In the genomic region with DNA sequence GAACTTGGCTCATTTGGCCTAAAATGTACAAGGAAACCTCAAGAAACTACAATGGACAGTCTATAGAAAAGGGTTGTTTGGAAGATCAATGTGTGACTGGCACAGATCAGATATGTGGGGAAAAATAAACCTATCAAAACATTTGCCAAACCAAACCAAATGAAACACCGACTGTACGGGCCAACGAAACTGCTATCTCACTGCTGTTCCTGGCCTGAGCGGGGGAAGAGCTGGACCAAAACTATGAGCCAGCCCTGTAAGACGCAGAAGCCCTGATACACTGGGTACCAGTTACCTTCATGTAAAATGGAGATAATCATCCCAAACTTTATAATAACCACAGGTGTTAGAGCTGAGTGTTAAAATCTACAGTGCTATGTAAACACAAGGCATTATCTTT, we compare ENCODE assay signal across 14 cellular contexts. TPM values are rescaled to one million over a fixed set of nuclear protein-coding genes. Genes with fewer than 3 reads are reported as not detected.
A peak's percentile ranks its signal among the peaks of the same experiment; 100 is the strongest.
DNase-seq lines count a peak whose midpoint lies in the region; ATAC-seq and TF ChIP-seq lines count a peak whose summit lies in the region.
"Had no signal": no experiment of that assay in that cellular context is flagged by ENCODE, and none has a peak within 500 bp of the region (broad histone marks: within the 10 kb centered on the region; RNA-seq: fewer than 3 reads in every experiment).

No MANE protein-coding gene starts in this region.

- H3K4me1 Mint-ChIP-seq in activated T-cell treated with anti-CD3 and anti-CD28 coated beads, Interleukin-2, amount 50 U/mL, for 72 hours (ENCODE audit: low read depth), result peaks cover 69% of the 10 kb centered on the region
- H3K4me1 Mint-ChIP-seq in immature natural killer cell, result peaks cover 98 to 99% of the 10 kb centered on the region in 2 donors

- no peaks in the 10 kb centered on the region for H3K9me3 ChIP-seq in PC-9 (ENCODE audit: insufficient read depth, low read depth)
- H3K9me3 ChIP-seq in skeletal muscle satellite cell (replicated peaks; ENCODE audit: low read length), result no peaks in the 10 kb centered on the region
- H3K9me3 ChIP-seq: SJCRH30, suprapubic skin had no signal

- no peak for TF ChIP-seq CTCF in PC-9 (conservative IDR thresholded peaks at IDR 0.05)

- DNase-seq in activated T-cell treated with anti-CD3 and anti-CD28 coated beads, Interleukin-2, amount 50 U/mL, for 72 hours, result no peak
- DNase-seq in activated T-cell treated with anti-CD3 and anti-CD28 coated beads, Interleukin-2, amount 50 U/mL, for 48 hours, result no peak
- DNase-seq in PC-9 (no peak), immature natural killer cell (no peak), NCI-H774 (lab: John Stamatoyannopoulos, UW) (no peak)
- DNase-seq: activated naive CD4-positive, alpha-beta T cell; caudate nucleus; glutamatergic neuron; NCI-H1048; SJCRH30 had no signal

- no peaks in the 10 kb centered on the region for H3K36me3 Mint-ChIP-seq in activated T-cell treated with anti-CD3 and anti-CD28 coated beads, Interleukin-2, amount 50 U/mL, for 72 hours (ENCODE audit: insufficient read depth in 2 of 2)
- H3K36me3 Mint-ChIP-seq in immature natural killer cell, result peaks cover 0 to 24% (median 4%) of the 10 kb centered on the region in 3 donors

- peaks cover 0 to 2% of the 10 kb centered on the region in 2 donors for H3K9me3 Mint-ChIP-seq in activated T-cell treated with anti-CD3 and anti-CD28 coated beads, Interleukin-2, amount 50 U/mL, for 72 hours
- H3K9me3 Mint-ChIP-seq in immature natural killer cell, result no peaks in the 10 kb centered on the region

- H3K27me3 Mint-ChIP-seq in activated T-cell treated with anti-CD3 and anti-CD28 coated beads, Interleukin-2, amount 50 U/mL, for 72 hours (ENCODE audit: low read depth), result no peaks in the 10 kb centered on the region
- peaks cover 0 to 2% (median 0%) of the 10 kb centered on the region in 3 donors for H3K27me3 Mint-ChIP-seq in immature natural killer cell (ENCODE audit: low read depth in 3 of 3)

- H3K4me3 Mint-ChIP-seq in activated T-cell treated with anti-CD3 and anti-CD28 coated beads, Interleukin-2, amount 50 U/mL, for 72 hours, result no peak overlapping the region
- peak overlapping the region in 3 of 5 donors; percentile 7 to 52 (median 29) for H3K4me3 Mint-ChIP-seq in immature natural killer cell

- no peak overlapping the region for H3K9ac ChIP-seq in skeletal muscle satellite cell (ENCODE audit: low read depth, low read length)

- POLR2A ChIA-PET in PC-9 (lab: Charles Lee; ENCODE audit: unreplicated experiment), result no interaction called here

- peak overlapping the region; percentile 3; the same call in 1 of the 2 replicates for H3K4me2 ChIP-seq in PC-9
- peak overlapping the region; percentile 53 for H3K4me2 ChIP-seq in skeletal muscle satellite cell (ENCODE audit: low read length)

- H2AFZ ChIP-seq in PC-9, result no peak overlapping the region

- peaks cover 37% of the 10 kb centered on the region for H3K36me3 ChIP-seq in PC-9 (ENCODE audit: low read depth)
- H3K36me3 ChIP-seq in skeletal muscle satellite cell (ENCODE audit: insufficient read depth, low read length), result peaks cover 97% of the 10 kb centered on the region
- H3K36me3 ChIP-seq: suprapubic skin had no signal

- CTCF ChIA-PET in PC-9 (lab: Charles Lee), result no interaction called here

- H3K4me1 ChIP-seq in PC-9 (replicated peaks; ENCODE audit: insufficient read depth), result peaks cover 45% of the 10 kb centered on the region
- peaks cover 94% of the 10 kb centered on the region for H3K4me1 ChIP-seq in skeletal muscle satellite cell (ENCODE audit: control insufficient read depth, insufficient read depth, low read length)

- H3K27ac ChIP-seq in PC-9, result no peak overlapping the region
- H3K27ac ChIP-seq: SJCRH30, suprapubic skin had no signal

- H3K27ac Mint-ChIP-seq in activated T-cell treated with anti-CD3 and anti-CD28 coated beads, Interleukin-2, amount 50 U/mL, for 72 hours, result peak overlapping the region; percentile 75
- H3K27ac Mint-ChIP-seq in immature natural killer cell, result peak overlapping the region; percentile 82 to 91 (median 87)

- H3K27me3 ChIP-seq in PC-9 (ENCODE audit: insufficient read depth, low read depth) (no peaks in the 10 kb centered on the region), skeletal muscle satellite cell (ENCODE audit: control insufficient read depth, insufficient read depth, low read length) (no peaks in the 10 kb centered on the region)
- H3K27me3 ChIP-seq: SJCRH30, suprapubic skin had no signal

- H4K20me1 ChIP-seq in PC-9 (ENCODE audit: insufficient read depth), result peaks cover 4% of the 10 kb centered on the region

- H3K9me2 ChIP-seq in PC-9 (ENCODE audit: insufficient read depth), result no peaks in the 10 kb centered on the region

- intact Hi-C loops in PC-9 (cut with micrococcal nuclease; ENCODE audit: unreplicated experiment), result no loop called here

- no TSS peak for BruUV-seq in PC-9 (replicated peaks; lab: Mats Ljungman, UMichigan)

- ATAC-seq in activated T-cell treated with anti-CD3 and anti-CD28 coated beads, Interleukin-2, amount 50 U/mL, for 72 hours (replicated peaks in 1 of 2), result no peak
- ATAC-seq in HG02840 (IDR thresholded peaks at IDR 0.05; ENCODE audit: low FRiP score, unreplicated experiment), result no peak
- no peak for ATAC-seq in HG03354 (IDR thresholded peaks at IDR 0.05; ENCODE audit: poor library complexity, severe bottlenecking, unreplicated experiment)

- H3F3A ChIP-seq in PC-9 (ENCODE audit: insufficient read depth, low read depth), result peaks cover 12% of the 10 kb centered on the region

- H3K79me2 ChIP-seq in PC-9 (ENCODE audit: low read depth), result peaks cover 98% of the 10 kb centered on the region

- no peak overlapping the region for H3K4me3 ChIP-seq in PC-9
- H3K4me3 ChIP-seq in skeletal muscle satellite cell (ENCODE audit: low read length), result peak overlapping the region; percentile 27
- H3K4me3 ChIP-seq: SJCRH30, suprapubic skin had no signal

RNA-seq across cellular contexts. Expression of a gene that starts 11.7 kb away (rescaled TPM):
- 10 to 100 TPM; 27.0 to 28.9 TPM for total RNA-seq in activated T-cell treated with anti-CD3 and anti-CD28 coated beads, Interleukin-2, amount 50 U/mL, for 72 hours
- 41.6 and 54.1 TPM in 2 replicates for total RNA-seq in PC-9 (2021)
- 100 to 1,000 TPM in 1 of 3 donors, 10 to 100 TPM in 2; 80.7 to 170 (median 81.3) TPM for polyA plus RNA-seq in immature natural killer cell
- total RNA-seq in skeletal muscle satellite cell (2012; rRNA removed), result 4.6 and 14.9 TPM in 2 replicates

Comparison
In these comparisons a context has a peak if more than half of its experiments do, and no peak if none do; other contexts are left out.
1. H3K4me3 Mint-ChIP-seq: peak in immature natural killer cell (3 of 5); none in activated T-cell treated with anti-CD3 and anti-CD28 coated beads, Interleukin-2, amount 50 U/mL, for 72 hours (0 of 2).